ENCODE assay signal across 2 cellular contexts in the genomic region with DNA sequence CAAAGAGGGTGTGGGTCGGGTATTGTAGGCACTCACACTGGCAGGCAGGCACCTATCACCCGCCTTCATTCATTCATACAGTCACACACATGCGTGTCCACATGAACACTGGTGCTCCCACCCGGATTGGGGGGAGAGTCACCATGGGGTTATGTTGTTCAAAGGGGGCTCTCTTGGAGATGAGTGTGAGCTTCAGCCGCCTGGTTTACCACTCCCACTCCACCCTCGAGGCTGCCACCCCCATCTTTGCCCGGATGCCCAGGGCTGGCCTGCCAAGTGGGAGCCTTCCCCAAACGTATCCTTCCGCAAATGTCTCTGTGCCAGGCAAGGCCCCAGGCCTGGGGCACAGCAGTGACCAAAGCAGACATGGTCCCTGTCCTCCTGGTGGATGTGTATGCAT.
TF ChIP-seq lines count a peak whose summit lies in the region.

No MANE protein-coding gene starts in this region.

TF ChIP-seq in SK-N-SH, 30 proteins besides CTCF, POLR2A, EP300 and RAD21:
- TF ChIP-seq, protein P1, sequence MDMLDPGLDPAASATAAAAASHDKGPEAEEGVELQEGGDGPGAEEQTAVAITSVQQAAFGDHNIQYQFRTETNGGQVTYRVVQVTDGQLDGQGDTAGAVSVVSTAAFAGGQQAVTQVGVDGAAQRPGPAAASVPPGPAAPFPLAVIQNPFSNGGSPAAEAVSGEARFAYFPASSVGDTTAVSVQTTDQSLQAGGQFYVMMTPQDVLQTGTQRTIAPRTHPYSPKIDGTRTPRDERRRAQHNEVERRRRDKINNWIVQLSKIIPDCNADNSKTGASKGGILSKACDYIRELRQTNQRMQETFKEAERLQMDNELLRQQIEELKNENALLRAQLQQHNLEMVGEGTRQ (IDR thresholded peaks at IDR 0.05; ENCODE audit: borderline replicate concordance, low read depth, low read length): no peak

TF ChIP-seq in SK-N-SH treated with all-trans-retinoic acid at 6 μM for 48 hours, 23 proteins besides CTCF, POLR2A, EP300 and RAD21:
- TF ChIP-seq, protein P2, sequence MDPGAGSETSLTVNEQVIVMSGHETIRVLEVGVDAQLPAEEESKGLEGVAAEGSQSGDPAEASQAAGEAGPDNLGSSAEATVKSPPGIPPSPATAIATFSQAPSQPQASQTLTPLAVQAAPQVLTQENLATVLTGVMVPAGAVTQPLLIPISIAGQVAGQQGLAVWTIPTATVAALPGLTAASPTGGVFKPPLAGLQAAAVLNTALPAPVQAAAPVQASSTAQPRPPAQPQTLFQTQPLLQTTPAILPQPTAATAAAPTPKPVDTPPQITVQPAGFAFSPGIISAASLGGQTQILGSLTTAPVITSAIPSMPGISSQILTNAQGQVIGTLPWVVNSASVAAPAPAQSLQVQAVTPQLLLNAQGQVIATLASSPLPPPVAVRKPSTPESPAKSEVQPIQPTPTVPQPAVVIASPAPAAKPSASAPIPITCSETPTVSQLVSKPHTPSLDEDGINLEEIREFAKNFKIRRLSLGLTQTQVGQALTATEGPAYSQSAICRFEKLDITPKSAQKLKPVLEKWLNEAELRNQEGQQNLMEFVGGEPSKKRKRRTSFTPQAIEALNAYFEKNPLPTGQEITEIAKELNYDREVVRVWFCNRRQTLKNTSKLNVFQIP (CRISPR knock-in tag; IDR thresholded peaks at IDR 0.05; ENCODE audit: borderline replicate concordance, low read depth): no peak
- no peak for TF ChIP-seq TCF4 (CRISPR knock-in tag; IDR thresholded peaks at IDR 0.05; ENCODE audit: borderline replicate concordance)
- TF ChIP-seq, protein P3, sequence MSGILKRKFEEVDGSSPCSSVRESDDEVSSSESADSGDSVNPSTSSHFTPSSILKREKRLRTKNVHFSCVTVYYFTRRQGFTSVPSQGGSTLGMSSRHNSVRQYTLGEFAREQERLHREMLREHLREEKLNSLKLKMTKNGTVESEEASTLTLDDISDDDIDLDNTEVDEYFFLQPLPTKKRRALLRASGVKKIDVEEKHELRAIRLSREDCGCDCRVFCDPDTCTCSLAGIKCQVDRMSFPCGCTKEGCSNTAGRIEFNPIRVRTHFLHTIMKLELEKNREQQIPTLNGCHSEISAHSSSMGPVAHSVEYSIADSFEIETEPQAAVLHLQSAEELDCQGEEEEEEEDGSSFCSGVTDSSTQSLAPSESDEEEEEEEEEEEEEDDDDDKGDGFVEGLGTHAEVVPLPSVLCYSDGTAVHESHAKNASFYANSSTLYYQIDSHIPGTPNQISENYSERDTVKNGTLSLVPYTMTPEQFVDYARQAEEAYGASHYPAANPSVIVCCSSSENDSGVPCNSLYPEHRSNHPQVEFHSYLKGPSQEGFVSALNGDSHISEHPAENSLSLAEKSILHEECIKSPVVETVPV (CRISPR knock-in tag; IDR thresholded peaks at IDR 0.05): no peak
- TF ChIP-seq ZFP30 (CRISPR knock-in tag; IDR thresholded peaks at IDR 0.05): no peak
- no peak for TF ChIP-seq SNAI2 (CRISPR knock-in tag; IDR thresholded peaks at IDR 0.05)
- TF ChIP-seq ZC3H10 (CRISPR knock-in tag; IDR thresholded peaks at IDR 0.05): no peak
TF ChIP-seq in SK-N-SH treated with all-trans-retinoic acid at 6 μM for 48 hours: peak in this region for 0.
